ENCODE assay signal across 15 cellular contexts in genomic region chr16:15960124-15960971, GRCh38. TPM values are rescaled to one million over a fixed set of nuclear protein-coding genes. Genes with fewer than 3 reads are reported as not detected.
A peak's percentile ranks its signal among the peaks of the same experiment; 100 is the strongest.
DNase-seq lines count a peak whose midpoint lies in the region; ATAC-seq, FAIRE-seq and TF ChIP-seq lines count a peak whose summit lies in the region.
"Had no signal": no experiment of that assay in that cellular context is flagged by ENCODE, and none has a peak within 500 bp of the region (broad histone marks: within the 10 kb centered on the region; RNA-seq: fewer than 3 reads in every experiment).

No MANE protein-coding gene starts in this region.

- peak overlapping the region; percentile 43 for H3K4me2 ChIP-seq in KMS-11

- CTCF ChIA-PET in CD4-positive, alpha-beta memory T cell (lab: Charles Lee; ENCODE audit: partially characterized antibody), result interaction anchor here (1.6 kb wide), 1 partner anchor 10 kb away, joined by 7 read pairs; no protein-coding TSS in a partner anchor

- H3K4me3 Mint-ChIP-seq in CD4-positive, alpha-beta memory T cell, result peak overlapping the region; percentile 68 to 93 (median 88)
- H3K4me3 Mint-ChIP-seq in naive thymus-derived CD8-positive, alpha-beta T cell, result peak overlapping the region; percentile 78 to 93 (median 86)

- peaks cover 8 to 10% of the 10 kb centered on the region in 2 donors for H3K36me3 Mint-ChIP-seq in CD4-positive, alpha-beta memory T cell
- peaks cover 0 to 9% (median 2%) of the 10 kb centered on the region in 3 donors for H3K36me3 Mint-ChIP-seq in naive thymus-derived CD8-positive, alpha-beta T cell

- H3K9me3 Mint-ChIP-seq in CD4-positive, alpha-beta memory T cell, result peaks cover 0 to 8% (median 4%) of the 10 kb centered on the region in 8 donors
- H3K9me3 Mint-ChIP-seq in naive thymus-derived CD8-positive, alpha-beta T cell, result peaks cover 0 to 10% (median 2%) of the 10 kb centered on the region in 9 donors

- no peak for TF ChIP-seq CTCF in KMS-11 (conservative IDR thresholded peaks at IDR 0.05; ENCODE audit: low read depth, low read length)
- TF ChIP-seq CTCF in ascending aorta (IDR thresholded peaks at IDR 0.05), result no peak
- TF ChIP-seq CTCF in pancreas (IDR thresholded peaks at IDR 0.05), result no peak

- peak overlapping the region; percentile 60; the same call in 1 of the 2 replicates for H3K9ac ChIP-seq in KMS-11

- H3K4me1 Mint-ChIP-seq in CD4-positive, alpha-beta memory T cell, result peaks cover 55 to 87% (median 72%) of the 10 kb centered on the region in 4 donors
- peaks cover 42 to 87% (median 86%) of the 10 kb centered on the region in 4 donors for H3K4me1 Mint-ChIP-seq in naive thymus-derived CD8-positive, alpha-beta T cell

- no peaks in the 10 kb centered on the region for H4K20me1 ChIP-seq in KMS-11 (ENCODE audit: insufficient read depth)

- H3K27ac Mint-ChIP-seq in CD4-positive, alpha-beta memory T cell, result peak overlapping the region; percentile 94 to 100 (median 99)
- peak overlapping the region; percentile 91 to 99 (median 97) for H3K27ac Mint-ChIP-seq in naive thymus-derived CD8-positive, alpha-beta T cell
- H3K27ac Mint-ChIP-seq: progenitor cell of endocrine pancreas had no signal

- POLR2A ChIA-PET in CD4-positive, alpha-beta memory T cell (lab: Charles Lee; ENCODE audit: partially characterized antibody), result interaction anchor here (0.6 to 3.3 kb wide), 8 partner anchors 8 to 129 kb away, joined by 3 to 24 read pairs (median 4); partner anchors contain the start of gene CEP20
- POLR2A ChIA-PET in naive thymus-derived CD8-positive, alpha-beta T cell (lab: Charles Lee), result interaction anchor here (0.6 to 2.9 kb wide), 5 partner anchors 9 to 58 kb away, joined by 3 to 17 read pairs (median 4); no protein-coding TSS in a partner anchor

- H3K27me3 Mint-ChIP-seq in CD4-positive, alpha-beta memory T cell, result no peaks in the 10 kb centered on the region
- H3K27me3 Mint-ChIP-seq in naive thymus-derived CD8-positive, alpha-beta T cell, result no peaks in the 10 kb centered on the region
- H3K27me3 Mint-ChIP-seq: progenitor cell of endocrine pancreas had no signal

- H3K27ac ChIP-seq in CD4-positive, alpha-beta memory T cell (ENCODE audit: low read depth, low read length), result peak overlapping the region; percentile 96
- H3K27ac ChIP-seq in KMS-11 (peak overlapping the region; percentile 92), ascending aorta (peak overlapping the region; percentile 3 to 34), pancreas (no peak overlapping the region)
- H3K27ac ChIP-seq: VCaP had no signal

- WGBS in pancreas, 2 donors, result 92 to 93% methylated on average over 12 of the region's 12 CpGs

- H3K4me1 ChIP-seq in CD4-positive, alpha-beta memory T cell (ENCODE audit: insufficient read depth, low read length), result peaks cover 91% of the 10 kb centered on the region
- peaks cover 69% of the 10 kb centered on the region for H3K4me1 ChIP-seq in KMS-11 (ENCODE audit: low read depth, poor library complexity, severe bottlenecking)
- peaks cover 11 to 30% of the 10 kb centered on the region in 2 donors for H3K4me1 ChIP-seq in ascending aorta
- H3K4me1 ChIP-seq in pancreas, result no peaks in the 10 kb centered on the region

- peak overlapping the region in 1 of 2 donors; percentile 25 for H3K4me3 ChIP-seq in CD4-positive, alpha-beta memory T cell (ENCODE audit: low read length in 2 of 2)
- no peak overlapping the region for H3K4me3 ChIP-seq in KMS-11 (IDR thresholded peaks at IDR 0.05; ENCODE audit: insufficient read depth, low read depth, low read length)
- H3K4me3 ChIP-seq in ascending aorta, result no peak overlapping the region
- H3K4me3 ChIP-seq in pancreas, result no peak overlapping the region

- peaks cover 95% of the 10 kb centered on the region for H3K79me2 ChIP-seq in KMS-11 (ENCODE audit: insufficient read depth, low read depth)

- DNase-seq in CD4-positive, alpha-beta memory T cell, result no peak
- DNase-seq in ascending aorta (ENCODE audit: low spot score in 2 of 2), result no peak
- DNase-seq in naive thymus-derived CD8-positive, alpha-beta T cell, result no peak
- DNase-seq in pancreas, result no peak
- DNase-seq: amygdala, NCI-H187 treated with DMSO at 0.1 percent for 48 hours, PC-3 had no signal

- intact Hi-C loops in CD4-positive, alpha-beta memory T cell (cut with micrococcal nuclease), result loop anchor here (2.0 kb wide), 1 partner anchor 72 kb away; no protein-coding TSS in a partner anchor
- intact Hi-C loops in ascending aorta (cut with DNase I), result no loop called here
- intact Hi-C loops in pancreas (cut with DNase I), result no loop called here

- no peak for FAIRE-seq in pancreas (lab: Jason Lieb, UNC)
- FAIRE-seq: GM12892, islet of Langerhans had no signal

- H2AFZ ChIP-seq in KMS-11 (ENCODE audit: low read depth), result no peak overlapping the region

- no peaks in the 10 kb centered on the region for H3K36me3 ChIP-seq in CD4-positive, alpha-beta memory T cell (ENCODE audit: insufficient read depth, low read length)
- no peaks in the 10 kb centered on the region; the same call in 1 of the 2 replicates for H3K36me3 ChIP-seq in KMS-11 (ENCODE audit: insufficient read depth)
- no peaks in the 10 kb centered on the region for H3K36me3 ChIP-seq in ascending aorta
- H3K36me3 ChIP-seq in pancreas, result no peaks in the 10 kb centered on the region

- no peak for ATAC-seq in naive thymus-derived CD8-positive, alpha-beta T cell
- no peak for ATAC-seq in pancreas
- no peak for ATAC-seq in GM21529 (IDR thresholded peaks at IDR 0.05; ENCODE audit: unreplicated experiment)
- no peak for ATAC-seq in HG03097 (IDR thresholded peaks at IDR 0.05; ENCODE audit: low FRiP score, unreplicated experiment)
- no peak for ATAC-seq in HG03159 (IDR thresholded peaks at IDR 0.05; ENCODE audit: unreplicated experiment)
- ATAC-seq: PC-3 had no signal

- H3K27me3 ChIP-seq in CD4-positive, alpha-beta memory T cell (ENCODE audit: insufficient read depth, low read length), result no peaks in the 10 kb centered on the region
- H3K27me3 ChIP-seq in KMS-11 (ENCODE audit: insufficient read depth, low read depth) (no peaks in the 10 kb centered on the region), ascending aorta (no peaks in the 10 kb centered on the region), pancreas (no peaks in the 10 kb centered on the region)

- H3K9me3 ChIP-seq in CD4-positive, alpha-beta memory T cell (ENCODE audit: control insufficient read depth in 1 of 2, low read length in 2 of 2), result no peaks in the 10 kb centered on the region
- H3K9me3 ChIP-seq in ascending aorta, result no peaks in the 10 kb centered on the region
- H3K9me3 ChIP-seq in pancreas, result no peaks in the 10 kb centered on the region

RNA-seq across cellular contexts. Expression of gene ABCC1, which starts 10.9 kb away (rescaled TPM):
- total RNA-seq in CD4-positive, alpha-beta memory T cell, result 10 to 100 TPM; 57.3 to 69.9 TPM
- 10 to 100 TPM in 1 of 2 donors, 1 to 10 TPM in 1; 1.9 to 11.0 TPM for polyA plus RNA-seq in CD4-positive, alpha-beta memory T cell
- total RNA-seq in ascending aorta, result 144 TPM
- total RNA-seq in naive thymus-derived CD8-positive, alpha-beta T cell, result 10 to 100 TPM; 66.7 to 68.6 TPM
- 1 to 10 TPM; 3.7 to 9.0 (median 4.3) TPM for polyA plus RNA-seq in naive thymus-derived CD8-positive, alpha-beta T cell
- 10 to 100 TPM in 4 of 6 donors, 1 to 10 TPM in 2; 8.5 to 16.8 (median 11.5) TPM for total RNA-seq in pancreas
- polyA plus RNA-seq in pancreas, result 10 to 100 TPM; 11.6 to 12.5 TPM

Comparison
In these comparisons a context has a peak if more than half of its experiments do, and no peak if none do; other contexts are left out.
1. H3K27ac ChIP-seq: peak in CD4-positive, alpha-beta memory T cell (single experiment), KMS-11 (single experiment) and ascending aorta (2 of 2); none in pancreas (0 of 4).